15 cellular contexts compared by ENCODE assay signal in genomic region chr4:107392380-107392779, GRCh38.
"Had no signal": no experiment of that assay in that cellular context is flagged by ENCODE, and none has a peak within 500 bp of the region (broad histone marks: within the 10 kb centered on the region; RNA-seq: fewer than 3 reads in every experiment).

No MANE protein-coding gene starts in this region.

- H3K36me3 ChIP-seq: prostate gland had no signal

- DNase-seq: activated CD4-positive, alpha-beta T cell treated with anti-CD3 and anti-CD28 coated beads, Interleukin-2, amount 50 U/mL, for 48 hours; activated CD8-positive, alpha-beta memory T cell treated with anti-CD3 and anti-CD28 coated beads, Interleukin-2, amount 10 ng/mL, durations not matched to agents 7 days and 5 days; activated effector memory CD4-positive, alpha-beta T cell treated with anti-CD3 and anti-CD28 coated beads, Interleukin-2, amount 50 U/mL, for 16 hours; activated T-cell treated with anti-CD3 and anti-CD28 coated beads, Interleukin-2, amount 50 U/mL, for 24 hours; amygdala; cortex of kidney; effector CD8-positive, alpha-beta T cell; glutamatergic neuron; nucleus accumbens; stimulated activated CD4-positive, alpha-beta T cell treated with anti-CD3 and anti-CD28 coated beads, Interleukin-4, amount 100 ng/mL, for 24 hours had no signal

- ATAC-seq: activated CD4-positive, CD25-positive, alpha-beta regulatory T cell treated with anti-CD3 and anti-CD28 coated beads, Interleukin-2, amount 50 U/mL, for 24 hours; activated CD8-positive, alpha-beta memory T cell treated with anti-CD3 and anti-CD28 coated beads, Interleukin-2, amount 10 ng/mL, durations not matched to agents 7 days and 5 days; activated naive CD4-positive, alpha-beta T cell treated with anti-CD3 and anti-CD28 coated beads, Interleukin-2, amount 50 U/mL, for 72 hours; natural killer cell treated with Interleukin-12 subunit alpha and Interleukin-12 subunit beta and Interleukin-15 and Interleukin-18, amount 100 ng/mL, for 72 hours had no signal

- H3K4me3 ChIP-seq: prostate gland had no signal

- H3K27ac ChIP-seq: epithelial cell of prostate had no signal

- H3K9me3 ChIP-seq: prostate gland had no signal
